In the genomic region with DNA sequence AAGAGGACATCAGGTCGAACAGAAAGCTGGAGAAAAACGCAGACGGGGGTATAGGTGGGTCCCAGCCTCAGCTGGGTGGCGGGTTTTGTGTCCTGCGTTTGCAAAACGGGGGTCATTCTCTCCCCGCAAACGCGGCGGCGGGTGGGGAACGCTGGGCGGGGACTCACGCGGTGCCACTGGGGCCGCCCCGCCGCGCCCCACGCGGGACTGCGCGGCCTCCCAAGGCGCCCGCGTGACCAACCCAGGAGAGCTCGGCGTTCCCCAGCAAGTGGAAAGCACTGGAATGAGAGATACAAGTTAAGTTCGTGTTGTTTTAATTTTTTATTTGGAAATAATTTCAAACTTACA, we compare ENCODE assay signal across 11 cellular contexts. TPM values are rescaled to one million over a fixed set of nuclear protein-coding genes. Genes with fewer than 3 reads are reported as not detected.
DNase-seq lines count a peak whose midpoint lies in the region; ATAC-seq and TF ChIP-seq lines count a peak whose summit lies in the region.
"Had no signal": no experiment of that assay in that cellular context is flagged by ENCODE, and none has a peak within 500 bp of the region (broad histone marks: within the 10 kb centered on the region; RNA-seq: fewer than 3 reads in every experiment).

No MANE protein-coding gene starts in this region.

- ATAC-seq in stimulated activated naive CD8-positive, alpha-beta T cell treated with anti-CD3 and anti-CD28 coated beads, Interleukin-15, Interleukin-2, amounts not matched to agents 100 U/mL and 50 U/mL, for 24 hours, result no peak

- peaks cover 47% of the 10 kb centered on the region for H3K4me1 ChIP-seq in left ventricle myocardium inferior
- peaks cover 4% of the 10 kb centered on the region for H3K4me1 ChIP-seq in ovary (ENCODE audit: insufficient read depth)
- H3K4me1 ChIP-seq in BE2C, result no peaks in the 10 kb centered on the region

- POLR2A ChIA-PET in GM10248 (lab: Yijun Ruan, JAX), result no interaction called here
- POLR2A ChIA-PET in RWPE1 (lab: Yijun Ruan, JAX; ENCODE audit: low non-redundant PET), result no interaction called here

- TF ChIP-seq CTCF in left ventricle myocardium inferior (IDR thresholded peaks at IDR 0.05; ENCODE audit: borderline replicate concordance), result no peak
- peak in 1 of 3 donors; percentile 19 for TF ChIP-seq CTCF in ovary (IDR thresholded peaks at IDR 0.05)
- no peak for TF ChIP-seq CTCF in GM10248 (IDR thresholded peaks at IDR 0.05; ENCODE audit: control extremely low read depth, extremely low read depth, low read depth, missing control alignments)
- TF ChIP-seq CTCF in BE2C (IDR thresholded peaks at IDR 0.05; ENCODE audit: low read depth, low read length), result no peak
- TF ChIP-seq CTCF in RWPE1 (conservative IDR thresholded peaks at IDR 0.05; ENCODE audit: low read depth), result no peak

- H3K27me3 Mint-ChIP-seq in stimulated activated naive CD8-positive, alpha-beta T cell treated with anti-CD3 and anti-CD28 coated beads, Interleukin-15, Interleukin-2, amounts not matched to agents 100 ng/mL and 50 ng/mL, for 24 hours, result peaks cover 37% of the 10 kb centered on the region

- no peaks in the 10 kb centered on the region for H3K9me3 Mint-ChIP-seq in stimulated activated naive CD8-positive, alpha-beta T cell treated with anti-CD3 and anti-CD28 coated beads, Interleukin-15, Interleukin-2, amounts not matched to agents 100 ng/mL and 50 ng/mL, for 24 hours

- 1 to 9% (median 7%) methylated on average over 29 of the region's 29 CpGs for WGBS in ovary, 3 donors

- no peak for DNase-seq in stimulated activated naive CD8-positive, alpha-beta T cell treated with anti-CD3 and anti-CD28 coated beads, Interleukin-15, Interleukin-2, amounts not matched to agents 100 U/mL and 50 U/mL, for 24 hours
- DNase-seq in left ventricle myocardium inferior (no peak), ovary (peak; percentile 62 to 80 (median 71)), GM10248 (ENCODE audit: extremely low spot score) (no peak), BE2C (no peak), RWPE1 (ENCODE audit: low spot score) (no peak), GOT3 (lab: John Stamatoyannopoulos, UW) (no peak)
- DNase-seq: SHP77 treated with DMSO at 0.1 percent for 48 hours had no signal

- H3K27ac Mint-ChIP-seq in stimulated activated naive CD8-positive, alpha-beta T cell treated with anti-CD3 and anti-CD28 coated beads, Interleukin-15, Interleukin-2, amounts not matched to agents 100 ng/mL and 50 ng/mL, for 24 hours, result no peak overlapping the region
- H3K27ac Mint-ChIP-seq: IgD-negative memory B cell had no signal

- H3K9me3 ChIP-seq in left ventricle myocardium inferior (replicated peaks) (no peaks in the 10 kb centered on the region), ovary (no peaks in the 10 kb centered on the region), BE2C (no peaks in the 10 kb centered on the region)

- no peaks in the 10 kb centered on the region for H3K36me3 Mint-ChIP-seq in stimulated activated naive CD8-positive, alpha-beta T cell treated with anti-CD3 and anti-CD28 coated beads, Interleukin-15, Interleukin-2, amounts not matched to agents 100 ng/mL and 50 ng/mL, for 24 hours (ENCODE audit: low read depth)
- H3K36me3 Mint-ChIP-seq: IgD-negative memory B cell had no signal

- H3K4me3 ChIP-seq in left ventricle myocardium inferior (peak overlapping the region; percentile 85), ovary (peak overlapping the region; percentile 57), BE2C (ENCODE audit: low read depth, low read length) (no peak overlapping the region)

- CTCF ChIA-PET in GM10248 (lab: Yijun Ruan, JAX) (no interaction called here), RWPE1 (lab: Yijun Ruan, JAX) (no interaction called here)

- no peaks in the 10 kb centered on the region for H3K4me1 Mint-ChIP-seq in stimulated activated naive CD8-positive, alpha-beta T cell treated with anti-CD3 and anti-CD28 coated beads, Interleukin-15, Interleukin-2, amounts not matched to agents 100 ng/mL and 50 ng/mL, for 24 hours (ENCODE audit: low read depth)
- H3K4me1 Mint-ChIP-seq: IgD-negative memory B cell had no signal

- H3K27me3 ChIP-seq in left ventricle myocardium inferior (ENCODE audit: low read depth), result peaks cover 32% of the 10 kb centered on the region
- H3K27me3 ChIP-seq in ovary, result no peaks in the 10 kb centered on the region
- H3K27me3 ChIP-seq in BE2C, result peaks cover 34% of the 10 kb centered on the region

- TF ChIP-seq POLR2A in ovary (IDR thresholded peaks at IDR 0.05), result peak; percentile 5

- H3K27ac ChIP-seq in left ventricle myocardium inferior (replicated peaks) (peak overlapping the region; percentile 52), ovary (peak overlapping the region; percentile 80 to 88), RWPE1 (no peak overlapping the region)

- intact Hi-C loops in left ventricle myocardium inferior (cut with micrococcal nuclease) (no loop called here), ovary (cut with DNase I) (loop anchor here in 1 of 4 donors (10.0 kb wide), 1 partner anchor 111 kb away; no protein-coding TSS in a partner anchor)

- peak overlapping the region; percentile 34 for H3K4me3 Mint-ChIP-seq in stimulated activated naive CD8-positive, alpha-beta T cell treated with anti-CD3 and anti-CD28 coated beads, Interleukin-15, Interleukin-2, amounts not matched to agents 100 ng/mL and 50 ng/mL, for 24 hours

- TF ChIP-seq EP300 in ovary (IDR thresholded peaks at IDR 0.05), result no peak

- H3K36me3 ChIP-seq in left ventricle myocardium inferior (peaks cover 2% of the 10 kb centered on the region), ovary (no peaks in the 10 kb centered on the region), BE2C (no peaks in the 10 kb centered on the region)

RNA-seq across cellular contexts. Expression of a gene that starts 0.9 kb away (rescaled TPM):
- 17.5 TPM for total RNA-seq in left ventricle myocardium inferior
- total RNA-seq in ovary, result 10 to 100 TPM in 4 of 7 donors, 1 to 10 TPM in 3; 3.6 to 18.0 (median 10.8) TPM
- 1 to 10 TPM; 4.1 to 4.9 TPM for polyA plus RNA-seq in ovary
- 0.54 TPM for polyA plus RNA-seq in BE2C (2012; ENCODE audit: insufficient read depth, insufficient read length, low read depth)
- total RNA-seq: fibroblast of villous mesenchyme had no signal
- polyA plus RNA-seq: IgD-negative memory B cell had no signal

Comparison
In these comparisons a context has a peak if more than half of its experiments do, and no peak if none do; other contexts are left out.
1. DNase-seq: peak in ovary (5 of 5); none in stimulated activated naive CD8-positive, alpha-beta T cell treated with anti-CD3 and anti-CD28 coated beads, Interleukin-15, Interleukin-2, amounts not matched to agents 100 U/mL and 50 U/mL, for 24 hours (single experiment), left ventricle myocardium inferior (single experiment), GM10248 (single experiment), BE2C (single experiment), RWPE1 (single experiment) and GOT3 (single experiment).